Comparison of ENCODE assay signal across 8 cellular contexts in the genomic region with DNA sequence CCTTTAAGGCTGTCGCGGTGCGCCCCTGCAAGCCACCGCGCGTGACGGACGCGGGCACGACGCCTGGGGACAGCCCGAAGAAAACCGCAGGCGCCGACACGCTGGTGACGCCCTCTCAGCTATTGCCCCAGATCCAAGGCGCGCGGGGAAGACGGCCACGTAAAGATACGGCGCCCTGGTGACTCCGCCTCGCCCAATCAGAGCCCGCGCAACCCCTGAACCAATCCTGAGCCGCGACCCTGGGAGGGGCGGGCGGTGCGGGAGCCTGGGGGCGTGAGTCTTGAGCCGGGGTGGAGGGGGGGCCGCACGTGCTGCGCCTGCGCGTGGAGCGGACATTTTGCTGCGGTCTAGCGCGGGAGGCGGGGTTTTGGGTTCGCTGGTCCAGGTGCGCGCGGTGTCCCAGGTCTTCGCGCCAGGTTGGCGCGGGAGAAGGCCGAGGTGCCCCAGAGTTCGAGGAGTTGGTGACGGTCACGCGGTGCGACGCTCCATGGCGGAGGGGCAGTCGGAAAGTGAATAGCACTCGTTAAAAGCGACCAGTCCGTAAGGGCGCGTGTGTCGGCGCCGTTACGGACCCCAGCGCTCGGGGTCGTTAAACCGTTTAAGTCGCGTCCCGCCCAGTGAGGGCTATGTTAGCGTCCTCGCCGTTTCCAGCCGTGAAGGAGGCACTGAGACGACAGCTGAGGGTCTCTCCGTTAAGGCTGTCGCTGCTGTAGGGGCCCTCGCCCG.
A peak's percentile ranks its signal among the peaks of the same experiment; 100 is the strongest.
DNase-seq lines count a peak whose midpoint lies in the region; ATAC-seq and TF ChIP-seq lines count a peak whose summit lies in the region.

No MANE protein-coding gene starts in this region.

- peaks cover 9% of the 10 kb centered on the region for H3K36me3 Mint-ChIP-seq in central memory CD8-positive, alpha-beta T cell (ENCODE audit: insufficient read depth)

- peak; percentile 89 for DNase-seq in AG09319 (ENCODE audit: extremely low read depth, low read depth)
- peak; percentile 98 for DNase-seq in NCI-H345 (lab: John Stamatoyannopoulos, UW)
- DNase-seq in activated CD4-positive, CD25-positive, alpha-beta regulatory T cell treated with anti-CD3 and anti-CD28 coated beads, Interleukin-2, amount 50 U/mL, for 16 hours (ENCODE audit: low read depth, low spot score) = peak; percentile 96
- DNase-seq in central memory CD8-positive, alpha-beta T cell (ENCODE audit: low spot score in 2 of 2) = peak; percentile 94 to 97
- peak; percentile 99 for DNase-seq in islet precursor cell
- DNase-seq in stimulated activated CD4-positive, alpha-beta T cell treated with anti-CD3 and anti-CD28 coated beads, Interleukin-12 subunit alpha, Interleukin-12 subunit beta, amount 100 ng/mL, for 4 hours = peak; percentile 94

- peak overlapping the region; percentile 84 for H3K4me3 Mint-ChIP-seq in central memory CD8-positive, alpha-beta T cell

- peak overlapping the region; percentile 98 for H3K27ac Mint-ChIP-seq in central memory CD8-positive, alpha-beta T cell (ENCODE audit: low read depth)

- TF ChIP-seq CTCF in AG09319 (IDR thresholded peaks at IDR 0.05; ENCODE audit: low read depth, low read length) = no peak

- no peaks in the 10 kb centered on the region for H3K9me3 Mint-ChIP-seq in central memory CD8-positive, alpha-beta T cell

- ATAC-seq in GM19025 (IDR thresholded peaks at IDR 0.05; ENCODE audit: low read depth, unreplicated experiment) (peak; percentile 100), HG03280 (IDR thresholded peaks at IDR 0.05; ENCODE audit: unreplicated experiment) (peak; percentile 97)
- peak; percentile 99 for ATAC-seq in central memory CD8-positive, alpha-beta T cell (replicated peaks; ENCODE audit: extremely low read depth, poor library complexity, severe bottlenecking)

- peaks cover 18% of the 10 kb centered on the region for H3K4me1 Mint-ChIP-seq in central memory CD8-positive, alpha-beta T cell

- H3K27me3 Mint-ChIP-seq in central memory CD8-positive, alpha-beta T cell = no peaks in the 10 kb centered on the region

Comparison
In these comparisons a context has a peak if more than half of its experiments do, and no peak if none do; other contexts are left out.
1. Peak in every context shown above with its lines: DNase-seq and ATAC-seq.